Comparison of ENCODE assay signal across 30 cellular contexts in the genomic region with DNA sequence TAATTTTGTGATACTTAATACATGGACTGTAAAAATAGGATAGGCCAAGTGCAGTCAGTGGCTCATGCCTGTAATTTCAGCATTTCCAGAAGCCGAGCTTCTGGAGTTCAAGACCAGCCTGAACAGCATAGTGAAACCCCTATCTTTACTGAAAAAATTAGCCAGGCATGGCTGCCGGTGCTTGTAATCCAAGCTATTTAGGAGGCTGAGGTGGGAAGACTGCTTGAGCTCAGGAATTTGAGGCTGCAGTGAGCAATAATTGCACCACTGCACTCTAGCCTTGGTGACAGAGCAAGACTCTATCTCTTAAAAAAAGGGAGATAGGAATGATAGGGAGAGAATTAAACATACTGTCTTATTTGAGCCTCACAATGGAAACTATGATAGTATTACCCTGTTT.
"Had no signal": no experiment of that assay in that cellular context is flagged by ENCODE, and none has a peak within 500 bp of the region (broad histone marks: within the 10 kb centered on the region; RNA-seq: fewer than 3 reads in every experiment).

No MANE protein-coding gene starts in this region.

- H3K4me2 ChIP-seq: hepatocyte had no signal

- H3K27ac ChIP-seq: heart right ventricle, hepatocyte, left ventricle myocardium inferior, pancreas, prostate gland, skin epidermis, stomach, thyroid gland, transverse colon, upper lobe of right lung had no signal

- H3K9me3 ChIP-seq: heart right ventricle, left ventricle myocardium inferior, mucosa of descending colon, pancreas, prostate gland, stomach, testis, thyroid gland, transverse colon, upper lobe of right lung had no signal

- H3K27me3 Mint-ChIP-seq: memory B cell; naive thymus-derived CD4-positive, alpha-beta T cell; natural killer cell treated with Interleukin-12 subunit alpha and Interleukin-12 subunit beta and Interleukin-15 and Interleukin-18, amount 100 ng/mL, for 72 hours; stimulated activated naive B cell treated with anti-CD40 and anti-IgM and Interleukin-4, amounts not matched to agents 10 μg/mL and 1 μg/mL and 100 μg/mL, for 72 hours had no signal

- H3K27me3 ChIP-seq: heart right ventricle, hepatocyte, pancreas, stomach, testis, thyroid gland, transverse colon, upper lobe of right lung had no signal

- H3K4me3 Mint-ChIP-seq: memory B cell; naive thymus-derived CD4-positive, alpha-beta T cell; natural killer cell treated with Interleukin-12 subunit alpha and Interleukin-12 subunit beta and Interleukin-15 and Interleukin-18, amount 100 ng/mL, for 72 hours; neural crest cell; stimulated activated naive B cell treated with anti-CD40 and anti-IgM and Interleukin-4, amounts not matched to agents 10 μg/mL and 1 μg/mL and 100 μg/mL, for 72 hours had no signal

- H3K4me3 ChIP-seq: heart right ventricle, hepatocyte, left ventricle myocardium inferior, lung, mucosa of descending colon, pancreas, prostate gland, skin epidermis, stomach, testis, thyroid gland, transverse colon, upper lobe of right lung had no signal

- H3K9me3 Mint-ChIP-seq: memory B cell; naive thymus-derived CD4-positive, alpha-beta T cell; natural killer cell treated with Interleukin-12 subunit alpha and Interleukin-12 subunit beta and Interleukin-15 and Interleukin-18, amount 100 ng/mL, for 72 hours; neural crest cell; stimulated activated naive B cell treated with anti-CD40 and anti-IgM and Interleukin-4, amounts not matched to agents 10 μg/mL and 1 μg/mL and 100 μg/mL, for 72 hours had no signal

- DNase-seq: heart right ventricle; islet precursor cell; left ventricle myocardium inferior; midbrain; mucosa of descending colon; naive thymus-derived CD4-positive, alpha-beta T cell; nucleus accumbens; pancreas; posterior cingulate gyrus; retina; right cardiac atrium; stimulated activated CD4-positive, alpha-beta T cell treated with anti-CD3 and anti-CD28 coated beads, Interleukin-12 subunit alpha, Interleukin-12 subunit beta, amount 100 ng/mL, for 4 hours; stimulated activated CD4-positive, alpha-beta T cell treated with anti-CD3 and anti-CD28 coated beads, Interleukin-15, amount 100 ng/mL, for 24 hours; stimulated activated CD4-positive, alpha-beta T cell treated with anti-CD3 and anti-CD28 coated beads, Interleukin-2, amount 100 ng/mL, for 24 hours; stimulated activated CD4-positive, alpha-beta T cell treated with anti-CD3 and anti-CD28 coated beads, Interleukin-4, amount 100 ng/mL, for 1 hour; stimulated activated naive B cell treated with anti-CD40 and anti-IgM and Interleukin-4, amounts not matched to agents 10 μg/mL and 1 μg/mL and 100 μg/mL, for 72 hours; stimulated activated naive CD8-positive, alpha-beta T cell treated with anti-CD3 and anti-CD28 coated beads, Interleukin-15, Interleukin-2, amounts not matched to agents 100 U/mL and 50 U/mL, for 24 hours; stomach; testis; thyroid gland; transverse colon; upper lobe of right lung had no signal

- ATAC-seq: heart right ventricle; mucosa of descending colon; naive thymus-derived CD4-positive, alpha-beta T cell; natural killer cell treated with Interleukin-12 subunit alpha and Interleukin-12 subunit beta and Interleukin-15 and Interleukin-18, amount 100 ng/mL, for 72 hours; pancreas; right cardiac atrium; sciatic nerve; stimulated activated naive B cell treated with anti-CD40 and anti-IgM and Interleukin-4, amounts not matched to agents 10 μg/mL and 1 μg/mL and 100 μg/mL, for 72 hours; stimulated activated naive CD8-positive, alpha-beta T cell treated with anti-CD3 and anti-CD28 coated beads, Interleukin-15, Interleukin-2, amounts not matched to agents 100 U/mL and 50 U/mL, for 24 hours; upper lobe of right lung had no signal

- H3K4me1 ChIP-seq: heart right ventricle, left ventricle myocardium inferior, pancreas, prostate gland, stomach, thyroid gland, transverse colon, upper lobe of right lung had no signal

- H3K4me1 Mint-ChIP-seq: memory B cell; neural crest cell; stimulated activated naive B cell treated with anti-CD40 and anti-IgM and Interleukin-4, amounts not matched to agents 10 μg/mL and 1 μg/mL and 100 μg/mL, for 72 hours had no signal

- H3K27ac Mint-ChIP-seq: memory B cell; naive thymus-derived CD4-positive, alpha-beta T cell; natural killer cell treated with Interleukin-12 subunit alpha and Interleukin-12 subunit beta and Interleukin-15 and Interleukin-18, amount 100 ng/mL, for 72 hours; stimulated activated naive B cell treated with anti-CD40 and anti-IgM and Interleukin-4, amounts not matched to agents 10 μg/mL and 1 μg/mL and 100 μg/mL, for 72 hours had no signal

- H2AFZ ChIP-seq: hepatocyte had no signal
